17 cellular contexts compared by ENCODE assay signal in the genomic region with DNA sequence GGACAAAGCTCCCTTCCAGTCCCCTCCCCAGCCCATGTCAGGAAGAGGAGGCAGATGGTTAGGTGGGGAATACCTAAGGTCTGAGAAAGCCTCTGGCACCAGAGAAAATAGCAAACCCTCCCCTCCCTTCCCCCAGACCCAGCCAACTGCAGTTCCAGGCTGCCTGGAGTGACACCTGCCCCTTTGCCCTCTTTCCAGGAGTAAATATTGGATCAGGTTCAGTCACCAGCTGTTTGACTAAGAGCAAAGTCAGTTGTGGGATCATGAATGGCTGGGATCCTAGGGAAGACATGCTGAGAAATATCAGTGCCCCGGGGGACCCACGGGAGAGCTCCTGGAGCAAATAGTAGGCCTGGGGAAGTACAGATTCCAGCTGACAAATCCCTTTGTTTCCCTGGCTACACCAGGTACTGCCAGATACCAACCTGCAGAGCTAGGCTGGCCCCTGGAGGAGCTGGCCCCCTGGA. TPM values are rescaled to one million over a fixed set of nuclear protein-coding genes. Genes with fewer than 3 reads are reported as not detected.
DNase-seq lines count a peak whose midpoint lies in the region; ATAC-seq and TF ChIP-seq lines count a peak whose summit lies in the region.
"Had no signal": no experiment of that assay in that cellular context is flagged by ENCODE, and none has a peak within 500 bp of the region (broad histone marks: within the 10 kb centered on the region; RNA-seq: fewer than 3 reads in every experiment).

No MANE protein-coding gene starts in this region.

- TF ChIP-seq CTCF in right atrium auricular region (IDR thresholded peaks at IDR 0.05) = no peak
- no peak for TF ChIP-seq CTCF in MCF 10A (IDR thresholded peaks at IDR 0.05; ENCODE audit: unreplicated experiment)
- no peak for TF ChIP-seq CTCF in vagina (IDR thresholded peaks at IDR 0.05)
- no peak for TF ChIP-seq CTCF in omental fat pad (IDR thresholded peaks at IDR 0.05)
- no peak for TF ChIP-seq CTCF in uterus (IDR thresholded peaks at IDR 0.05)

- POLR2A ChIA-PET in MCF 10A (lab: Yijun Ruan, JAX) = interaction anchor here (0.6 to 7.3 kb wide), 21 partner anchors 8 to 244 kb away, joined by 3 to 73 read pairs (median 5); a partner anchor contains a TSS

- H3K36me3 Mint-ChIP-seq in MCF 10A (ENCODE audit: insufficient read depth, unreplicated experiment) = no peaks in the 10 kb centered on the region

- H3K4me3 ChIP-seq in right atrium auricular region (no peak overlapping the region), vagina (no peak overlapping the region), uterus (no peak overlapping the region)
- H3K4me3 ChIP-seq: A549, tibial nerve had no signal

- TF ChIP-seq POLR2A in vagina (IDR thresholded peaks at IDR 0.05) (no peak), uterus (IDR thresholded peaks at IDR 0.05) (no peak)

- no peak for DNase-seq in right atrium auricular region (ENCODE audit: low spot score)
- no peak for DNase-seq in left ventricle myocardium superior
- peak; percentile 56 for DNase-seq in NCI-H345 (lab: John Stamatoyannopoulos, UW)
- peak; percentile 40 for DNase-seq in MCF 10A (ENCODE audit: unreplicated experiment)
- no peak for DNase-seq in vagina (ENCODE audit: extremely low spot score in 2 of 2)
- no peak for DNase-seq in omental fat pad (ENCODE audit: low spot score)
- DNase-seq in left cardiac atrium = no peak
- no peak for DNase-seq in uterus
- DNase-seq: anterior cingulate cortex, Caco-2, midbrain, NCI-H1048 had no signal

- intact Hi-C loops in left ventricle myocardium superior (cut with micrococcal nuclease) (no loop called here), MCF 10A (cut with micrococcal nuclease) (no loop called here), vagina (cut with DNase I) (no loop called here), left cardiac atrium (cut with DNase I) (no loop called here), uterus (cut with DNase I; ENCODE audit: low total_unique reads) (no loop called here)

- H3K36me3 ChIP-seq in right atrium auricular region = no peaks in the 10 kb centered on the region
- no peaks in the 10 kb centered on the region for H3K36me3 ChIP-seq in vagina
- H3K36me3 ChIP-seq in uterus = no peaks in the 10 kb centered on the region
- H3K36me3 ChIP-seq: tibial nerve had no signal

- H3K4me3 Mint-ChIP-seq in MCF 10A (ENCODE audit: unreplicated experiment) = no peak overlapping the region
- H3K4me3 Mint-ChIP-seq: activated T-helper 1 cell treated with anti-CD3 and anti-CD28 coated beads, Interleukin-12 subunit alpha, Interleukin-12 subunit beta, Interleukin-2, Interleukin-4 antibody, amounts not matched to agents 30 ng/mL and 10 ng/mL and 1 ng/mL, durations not matched to agents 14 hours and 24 hours and 36 hours; T-helper 1 cell treated with Interleukin-12 subunit alpha and Interleukin-12 subunit beta and Interleukin-4 antibody, amounts not matched to agents 30 μg/mL and 1 μg/mL, for 36 hours had no signal

- ATAC-seq in left ventricle myocardium superior (no peak), omental fat pad (ENCODE audit: low FRiP score) (no peak), left cardiac atrium (no peak)

- H3K27ac ChIP-seq in right atrium auricular region (peak overlapping the region; percentile 77 to 87), vagina (peak overlapping the region; percentile 51), uterus (peak overlapping the region in 1 of 2 donors; percentile 62)

- H3K4me1 Mint-ChIP-seq in MCF 10A (ENCODE audit: insufficient read depth, unreplicated experiment) = peaks cover 38% of the 10 kb centered on the region

- peak overlapping the region; percentile 86 for H3K27ac Mint-ChIP-seq in MCF 10A (ENCODE audit: low read depth, unreplicated experiment)
- H3K27ac Mint-ChIP-seq: activated T-helper 1 cell treated with anti-CD3 and anti-CD28 coated beads, Interleukin-12 subunit alpha, Interleukin-12 subunit beta, Interleukin-2, Interleukin-4 antibody, amounts not matched to agents 30 ng/mL and 10 ng/mL and 1 ng/mL, durations not matched to agents 14 hours and 24 hours and 36 hours; progenitor cell of endocrine pancreas; T-helper 1 cell treated with Interleukin-12 subunit alpha and Interleukin-12 subunit beta and Interleukin-4 antibody, amounts not matched to agents 30 μg/mL and 1 μg/mL, for 36 hours had no signal

- no peaks in the 10 kb centered on the region for H3K9me3 Mint-ChIP-seq in MCF 10A (ENCODE audit: unreplicated experiment)
- H3K9me3 Mint-ChIP-seq: activated T-helper 1 cell treated with anti-CD3 and anti-CD28 coated beads, Interleukin-12 subunit alpha, Interleukin-12 subunit beta, Interleukin-2, Interleukin-4 antibody, amounts not matched to agents 30 ng/mL and 10 ng/mL and 1 ng/mL, durations not matched to agents 14 hours and 24 hours and 36 hours; T-helper 1 cell treated with Interleukin-12 subunit alpha and Interleukin-12 subunit beta and Interleukin-4 antibody, amounts not matched to agents 30 μg/mL and 1 μg/mL, for 36 hours had no signal

- no TSS peak for BruUV-seq in MCF 10A (replicated peaks; lab: Mats Ljungman, UMichigan)

- H3K9me3 ChIP-seq in right atrium auricular region (no peaks in the 10 kb centered on the region), vagina (no peaks in the 10 kb centered on the region), uterus (no peaks in the 10 kb centered on the region)
- H3K9me3 ChIP-seq: A549, Caco-2, tibial nerve had no signal

- H3K4me1 ChIP-seq in right atrium auricular region (peaks cover 0 to 41% of the 10 kb centered on the region in 2 donors), vagina (peaks cover 24% of the 10 kb centered on the region), uterus (peaks cover 0 to 16% of the 10 kb centered on the region in 2 donors)
- H3K4me1 ChIP-seq: Caco-2 had no signal

- CTCF ChIA-PET in MCF 10A (lab: Yijun Ruan, JAX) = interaction anchor here (0.6 to 37.5 kb wide), 27 partner anchors 6 to 299 kb away, joined by 3 to 1608 read pairs (median 6); a partner anchor contains a TSS

- no peaks in the 10 kb centered on the region for H3K27me3 Mint-ChIP-seq in MCF 10A (ENCODE audit: insufficient read depth, unreplicated experiment)

- no peaks in the 10 kb centered on the region for H3K27me3 ChIP-seq in right atrium auricular region
- H3K27me3 ChIP-seq in vagina = no peaks in the 10 kb centered on the region
- H3K27me3 ChIP-seq in uterus = no peaks in the 10 kb centered on the region

RNA-seq across cellular contexts. Expression of a gene that starts 12.2 kb away (rescaled TPM):
- 100 to 1,000 TPM in 1 of 2 donors, 10 to 100 TPM in 1; 85.6 to 116 TPM for total RNA-seq in right atrium auricular region
- 209 TPM for total RNA-seq in left ventricle myocardium superior
- total RNA-seq in MCF 10A (2022) = 4.9 and 6.8 TPM in 2 replicates
- total RNA-seq in vagina = 27.0 TPM
- 1 to 10 TPM; 2.8 to 9.0 (median 5.3) TPM for total RNA-seq in omental fat pad
- total RNA-seq in left cardiac atrium = 100 to 1,000 TPM; 102 to 118 TPM
- total RNA-seq in uterus = 10 to 100 TPM in 2 of 4 donors, 1 to 10 TPM in 2; 4.1 to 28.2 (median 8.5) TPM

RNA-seq across cellular contexts. Expression of a gene that starts 36.4 kb away (rescaled TPM):
- total RNA-seq in right atrium auricular region (under 1 TPM; 0.24 to 0.26 TPM), left ventricle myocardium superior (not detected), MCF 10A (2022) (0.72 and 1.1 TPM in 2 replicates), vagina (0.98 TPM), omental fat pad (under 1 TPM in 2 of 4 donors, not detected in 2; 0.36 to 0.65 TPM), left cardiac atrium (under 1 TPM in 1 of 2 donors, not detected in 1; 0.16 TPM), uterus (1 to 10 TPM in 1 of 4 donors, under 1 TPM in 1, not detected in 2; 0.52 to 1.0 TPM)

Comparison
In these comparisons a context has a peak if more than half of its experiments do, and no peak if none do; other contexts are left out.
1. DNase-seq: peak in NCI-H345 (single experiment) and MCF 10A (single experiment); none in right atrium auricular region (single experiment), left ventricle myocardium superior (single experiment), vagina (0 of 2), omental fat pad (single experiment), left cardiac atrium (single experiment) and uterus (0 of 2).